Comparison of ENCODE assay signal across 22 cellular contexts in genomic region chr10:11761431-11761830, GRCh38.
"Had no signal": no experiment of that assay in that cellular context is flagged by ENCODE, and none has a peak within 500 bp of the region (broad histone marks: within the 10 kb centered on the region; RNA-seq: fewer than 3 reads in every experiment).

No MANE protein-coding gene starts in this region.

- H3K27me3 ChIP-seq: SJSA1 had no signal

- H3K4me1 ChIP-seq: SJSA1 had no signal

- H3K27ac ChIP-seq: HL-60, SJSA1, SK-N-MC had no signal

- H3K4me3 ChIP-seq: SJSA1, SK-N-MC had no signal

- H3K9me3 ChIP-seq: SJSA1 had no signal

- FAIRE-seq: HTR-8/SVneo, RCC 7860 had no signal

- DNase-seq: KBM-7, MV-4-11, NCI-H1048, NCI-H1105 treated with DMSO at 0.1 percent for 48 hours, NCI-H1417 treated with DMSO at 0.1 percent for 48 hours, NCI-H146, NCI-H1694 treated with DMSO at 0.1 percent for 48 hours, NCI-H1930, NCI-H2107, NCI-H226, NCI-H446, NCI-H510A, NCI-H524 treated with DMSO at 0.1 percent for 48 hours, NCI-H69, NCI-H774, RPMI8226, SIG-M5 had no signal
